ENCODE assay signal across 12 cellular contexts in genomic region chr4:78766650-78767049, GRCh38.
A peak's percentile ranks its signal among the peaks of the same experiment; 100 is the strongest.
DNase-seq lines count a peak whose midpoint lies in the region; ATAC-seq and TF ChIP-seq lines count a peak whose summit lies in the region.
"Had no signal": no experiment of that assay in that cellular context is flagged by ENCODE, and none has a peak within 500 bp of the region (broad histone marks: within the 10 kb centered on the region; RNA-seq: fewer than 3 reads in every experiment).

No MANE protein-coding gene starts in this region.

- no peaks in the 10 kb centered on the region for H3K9me3 Mint-ChIP-seq in memory B cell
- H3K9me3 Mint-ChIP-seq: T-helper 2 cell treated with Interferon-gamma antibody and Interleukin-4, amounts not matched to agents 5 μg/mL and 100 μg/mL, for 36 hours had no signal

- H3K4me1 ChIP-seq in effector memory CD4-positive, alpha-beta T cell (ENCODE audit: control insufficient read depth, insufficient read depth, low read length, poor library complexity, severe bottlenecking) = no peaks in the 10 kb centered on the region

- no peaks in the 10 kb centered on the region for H3K27me3 Mint-ChIP-seq in memory B cell

- H3K27ac Mint-ChIP-seq in memory B cell = peak overlapping the region; percentile 25
- H3K27ac Mint-ChIP-seq: T-helper 2 cell treated with Interferon-gamma antibody and Interleukin-4, amounts not matched to agents 5 μg/mL and 100 μg/mL, for 36 hours had no signal

- no peaks in the 10 kb centered on the region for H3K36me3 Mint-ChIP-seq in memory B cell

- H3K27me3 ChIP-seq in effector memory CD4-positive, alpha-beta T cell (replicated peaks; ENCODE audit: control insufficient read depth, insufficient read depth, low read length, poor library complexity, severe bottlenecking) = no peaks in the 10 kb centered on the region
- H3K27me3 ChIP-seq: right atrium auricular region had no signal

- H3K9me3 ChIP-seq in effector memory CD4-positive, alpha-beta T cell (ENCODE audit: control insufficient read depth, low read length) = no peaks in the 10 kb centered on the region
- H3K9me3 ChIP-seq: right atrium auricular region had no signal

- DNase-seq in memory B cell (ENCODE audit: low spot score in 2 of 2) (peak in 1 of 2 donors; percentile 44), NCI-H748 (lab: John Stamatoyannopoulos, UW; ENCODE audit: unreplicated experiment) (no peak), medulla oblongata (ENCODE audit: extremely low spot score) (no peak), coronary artery (ENCODE audit: low spot score) (no peak)
- DNase-seq in effector memory CD4-positive, alpha-beta T cell = no peak
- DNase-seq: KG1, NCI-H524 treated with DMSO at 0.1 percent for 48 hours had no signal

- no peak overlapping the region for H3K4me3 ChIP-seq in effector memory CD4-positive, alpha-beta T cell (ENCODE audit: insufficient read depth, low read depth, low read length, poor library complexity, severe bottlenecking)
- H3K4me3 ChIP-seq in coronary artery = no peak overlapping the region
- H3K4me3 ChIP-seq: right atrium auricular region had no signal

- no peaks in the 10 kb centered on the region for H3K36me3 ChIP-seq in effector memory CD4-positive, alpha-beta T cell (ENCODE audit: control insufficient read depth, insufficient read depth, low read length)
- H3K36me3 ChIP-seq: right atrium auricular region had no signal

- peak overlapping the region; percentile 46 for H3K4me3 Mint-ChIP-seq in memory B cell
- H3K4me3 Mint-ChIP-seq: T-helper 2 cell treated with Interferon-gamma antibody and Interleukin-4, amounts not matched to agents 5 μg/mL and 100 μg/mL, for 36 hours had no signal

- no peak overlapping the region for H3K27ac ChIP-seq in effector memory CD4-positive, alpha-beta T cell (ENCODE audit: insufficient read depth, low read length, poor library complexity, severe bottlenecking)
- H3K27ac ChIP-seq in coronary artery = no peak overlapping the region

- no peak for TF ChIP-seq CTCF in coronary artery (IDR thresholded peaks at IDR 0.05)

- peaks cover 24% of the 10 kb centered on the region for H3K4me1 Mint-ChIP-seq in memory B cell

- peak; percentile 91 for ATAC-seq in GM19035 (IDR thresholded peaks at IDR 0.05; ENCODE audit: unreplicated experiment)
- ATAC-seq in GM21737 (IDR thresholded peaks at IDR 0.05; ENCODE audit: unreplicated experiment) = peak; percentile 80
- peak; percentile 90 for ATAC-seq in HG03159 (IDR thresholded peaks at IDR 0.05; ENCODE audit: unreplicated experiment)
- ATAC-seq in memory B cell (ENCODE audit: low read depth) = peak; percentile 100
